In the genomic region with DNA sequence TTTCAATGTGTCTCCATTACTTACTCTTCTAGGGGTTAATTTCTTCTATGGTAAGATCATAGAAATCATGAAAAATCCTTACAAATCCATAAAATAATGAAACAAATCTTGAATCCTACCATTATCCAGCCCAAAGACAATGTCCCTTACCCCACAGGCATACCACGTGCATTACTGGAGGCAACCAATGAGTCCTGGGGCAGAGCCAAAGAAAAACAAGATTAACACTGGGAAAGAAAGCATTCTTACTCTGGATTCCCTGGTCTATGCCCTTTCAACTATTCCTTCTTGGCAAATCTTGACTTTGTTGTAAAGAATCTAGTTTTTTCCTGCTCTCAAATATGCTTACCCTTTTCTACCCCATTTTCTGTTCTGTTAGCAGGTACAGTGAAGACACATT, we compare ENCODE assay signal across 22 cellular contexts. TPM values are rescaled to one million over a fixed set of nuclear protein-coding genes. Genes with fewer than 3 reads are reported as not detected.
DNase-seq lines count a peak whose midpoint lies in the region; ATAC-seq and TF ChIP-seq lines count a peak whose summit lies in the region.
"Had no signal": no experiment of that assay in that cellular context is flagged by ENCODE, and none has a peak within 500 bp of the region (broad histone marks: within the 10 kb centered on the region; RNA-seq: fewer than 3 reads in every experiment).

No MANE protein-coding gene starts in this region.

- no peaks in the 10 kb centered on the region for H3K9me3 Mint-ChIP-seq in effector memory CD8-positive, alpha-beta T cell

- ATAC-seq in left cardiac atrium (no peak), GM18519 (IDR thresholded peaks at IDR 0.05; ENCODE audit: low FRiP score, unreplicated experiment) (no peak)
- no peak for ATAC-seq in effector memory CD8-positive, alpha-beta T cell (replicated peaks)
- ATAC-seq: HepG2 had no signal

- H3K27me3 Mint-ChIP-seq in effector memory CD8-positive, alpha-beta T cell, result no peaks in the 10 kb centered on the region

- no peak overlapping the region for H3K4me3 Mint-ChIP-seq in effector memory CD8-positive, alpha-beta T cell
- H3K4me3 Mint-ChIP-seq: HFFc6 had no signal

- H3K4me2 ChIP-seq in osteoblast (ENCODE audit: insufficient read depth, low read length), result peak overlapping the region; percentile 0
- H3K4me2 ChIP-seq: KMS-11 had no signal

- H3K27ac ChIP-seq in osteoblast (ENCODE audit: low read depth, low read length), result no peak overlapping the region
- H3K27ac ChIP-seq: KMS-11, SJSA1 had no signal

- intact Hi-C loops in left cardiac atrium (cut with DNase I), result loop anchor here (10.0 kb wide), 2 partner anchors 54 to 64 kb away; no protein-coding TSS in a partner anchor

- H3K36me3 Mint-ChIP-seq in effector memory CD8-positive, alpha-beta T cell (ENCODE audit: insufficient read depth), result no peaks in the 10 kb centered on the region

- H3K36me3 ChIP-seq in adipocyte (ENCODE audit: control insufficient read depth, insufficient read depth, low read length, severe bottlenecking) (no peaks in the 10 kb centered on the region), osteoblast (ENCODE audit: insufficient read depth, low read length) (no peaks in the 10 kb centered on the region)
- H3K36me3 ChIP-seq: Peyer's patch had no signal

- peaks cover 8 to 14% of the 10 kb centered on the region in 2 donors for H3K4me1 Mint-ChIP-seq in effector memory CD8-positive, alpha-beta T cell (ENCODE audit: low read depth in 2 of 2)

- no peak for TF ChIP-seq CTCF in osteoblast (IDR thresholded peaks at IDR 0.05; ENCODE audit: extremely low read depth, low read depth, low read length)

- H3K79me2 ChIP-seq in osteoblast (ENCODE audit: insufficient read depth, low read length), result peaks cover 25% of the 10 kb centered on the region

- peaks cover 12% of the 10 kb centered on the region for H4K20me1 ChIP-seq in osteoblast (ENCODE audit: insufficient read depth, low read length)

- H3K4me3 ChIP-seq in adipocyte (ENCODE audit: low read length) (no peak overlapping the region), osteoblast (ENCODE audit: insufficient read depth, low read length) (no peak overlapping the region)
- H3K4me3 ChIP-seq: SJSA1 had no signal

- no peak overlapping the region for H3K27ac Mint-ChIP-seq in effector memory CD8-positive, alpha-beta T cell
- H3K27ac Mint-ChIP-seq: HFFc6 had no signal

- peaks cover 23% of the 10 kb centered on the region for H3K4me1 ChIP-seq in adipocyte (ENCODE audit: control insufficient read depth, insufficient read depth, low read length)
- H3K4me1 ChIP-seq in osteoblast (ENCODE audit: insufficient read depth, low read length), result peaks cover 20% of the 10 kb centered on the region

- H2AFZ ChIP-seq in osteoblast (ENCODE audit: low read length), result no peak overlapping the region

- H3K9me3 ChIP-seq in adipocyte (ENCODE audit: control insufficient read depth, low read length) (no peaks in the 10 kb centered on the region), osteoblast (ENCODE audit: low read depth, low read length) (no peaks in the 10 kb centered on the region)
- H3K9me3 ChIP-seq: Peyer's patch, SJSA1 had no signal

- H3K9ac ChIP-seq in adipocyte (ENCODE audit: low read length), result no peak overlapping the region
- H3K9ac ChIP-seq: KMS-11 had no signal

- H3K27me3 ChIP-seq in adipocyte (replicated peaks; ENCODE audit: control insufficient read depth, insufficient read depth, low read length) (no peaks in the 10 kb centered on the region), osteoblast (ENCODE audit: insufficient read depth, low read length) (no peaks in the 10 kb centered on the region)
- H3K27me3 ChIP-seq: Peyer's patch, SJSA1 had no signal

- peak; percentile 34 for DNase-seq in adipocyte (ENCODE audit: low read depth)
- DNase-seq in fibroblast of peridontal ligament (ENCODE audit: extremely low read depth), result peak; percentile 38
- DNase-seq in osteoblast (ENCODE audit: insufficient read length, low spot score, missing footprints), result peak; percentile 52
- DNase-seq in left cardiac atrium, result no peak
- no peak for DNase-seq in effector memory CD8-positive, alpha-beta T cell
- no peak for DNase-seq in foreskin melanocyte
- DNase-seq: ACHN, C1 segment of cervical spinal cord, DMS79, HFFc6, MM.1S, NCI-H1092 treated with DMSO at 0.1 percent for 48 hours, NCI-H146, NCI-H2029 treated with DMSO at 0.1 percent for 48 hours, NCI-H2171, NCI-H446 treated with DMSO at 0.1 percent for 48 hours, NCI-H69, Peyer's patch had no signal

RNA-seq across cellular contexts. Expression of a gene that starts 3.1 kb away (rescaled TPM):
- total RNA-seq in osteoblast (775 and 796 TPM in 2 replicates), left cardiac atrium (10 to 100 TPM; 54.1 to 58.5 TPM)

Comparison
In these comparisons a context has a peak if more than half of its experiments do, and no peak if none do; other contexts are left out.
1. DNase-seq: peak in adipocyte (single experiment), fibroblast of peridontal ligament (single experiment) and osteoblast (single experiment); none in left cardiac atrium (single experiment), effector memory CD8-positive, alpha-beta T cell (0 of 3) and foreskin melanocyte (single experiment).
2. RNA of a gene that starts 3.1 kb away (total RNA-seq): 775 to 796 TPM in osteoblast; 54.1 to 58.5 TPM in left cardiac atrium; every median in the first group is over 10 times any median in the second.